Comparison of ENCODE assay signal across 8 cellular contexts in the genomic region with DNA sequence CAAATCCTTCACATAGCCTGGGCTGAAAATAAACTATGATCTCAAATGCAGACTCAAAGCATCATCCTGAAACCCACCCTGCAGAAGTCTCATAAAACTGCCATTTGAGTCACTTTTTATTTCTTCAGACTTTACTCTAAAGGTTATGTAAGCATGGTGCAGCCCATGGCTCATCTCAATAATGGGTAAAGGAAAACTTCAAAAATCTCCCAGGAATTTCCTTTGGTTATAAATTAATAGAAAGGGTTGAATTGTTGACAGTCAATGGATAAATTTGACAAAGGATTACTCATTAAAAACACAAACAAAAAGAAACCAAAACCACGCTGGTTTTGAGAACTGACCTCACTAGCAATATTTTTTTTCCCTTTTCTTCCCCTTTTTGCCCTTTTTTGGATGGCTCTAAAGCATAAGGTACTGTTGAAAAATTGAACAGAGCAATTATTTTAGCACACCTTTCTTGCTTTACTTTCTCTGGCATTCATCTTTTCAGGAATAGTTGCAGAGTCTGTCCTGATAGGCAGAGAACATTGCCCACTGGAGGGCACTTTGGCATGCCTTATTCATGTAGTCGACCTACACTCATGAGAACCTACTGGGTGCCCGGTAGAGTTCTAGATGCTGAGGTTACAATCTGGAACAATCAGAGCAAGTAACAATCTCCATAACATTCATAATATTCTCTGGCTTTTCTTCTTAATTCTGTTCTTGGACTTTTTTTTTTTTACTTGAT.
DNase-seq lines count a peak whose midpoint lies in the region; ATAC-seq, FAIRE-seq and TF ChIP-seq lines count a peak whose summit lies in the region.
"Had no signal": no experiment of that assay in that cellular context is flagged by ENCODE, and none has a peak within 500 bp of the region (broad histone marks: within the 10 kb centered on the region; RNA-seq: fewer than 3 reads in every experiment).

No MANE protein-coding gene starts in this region.

- peak; percentile 43 for ATAC-seq in GM19372 (IDR thresholded peaks at IDR 0.05; ENCODE audit: low read depth, unreplicated experiment)
- peak; percentile 39 for ATAC-seq in HG03066 (IDR thresholded peaks at IDR 0.05; ENCODE audit: low read depth, unreplicated experiment)
- ATAC-seq in GM18519 (IDR thresholded peaks at IDR 0.05; ENCODE audit: low FRiP score, unreplicated experiment), result no peak
- ATAC-seq: T-helper 17 cell had no signal

- peaks cover 12% of the 10 kb centered on the region for H3K4me1 Mint-ChIP-seq in astrocyte (ENCODE audit: low read depth, unreplicated experiment)
- peaks cover 19% of the 10 kb centered on the region for H3K4me1 Mint-ChIP-seq in type B pancreatic cell (ENCODE audit: unreplicated experiment)

- H3K27me3 Mint-ChIP-seq in astrocyte (ENCODE audit: low read depth, unreplicated experiment), result no peaks in the 10 kb centered on the region
- H3K27me3 Mint-ChIP-seq in type B pancreatic cell, result peaks cover 4% of the 10 kb centered on the region

- H3K4me3 Mint-ChIP-seq in astrocyte (ENCODE audit: unreplicated experiment) (no peak overlapping the region), type B pancreatic cell (no peak overlapping the region)
- H3K4me3 Mint-ChIP-seq: T-helper 17 cell had no signal

- TF ChIP-seq CTCF in astrocyte (IDR thresholded peaks at IDR 0.05; ENCODE audit: insufficient read depth, low read depth, low read length) (no peak), retinal pigment epithelial cell (conservative IDR thresholded peaks at IDR 0.05; ENCODE audit: low read depth, low read length) (peak; percentile 8), type B pancreatic cell (conservative IDR thresholded peaks at IDR 0.05) (no peak)

- H3K4me1 ChIP-seq in astrocyte (ENCODE audit: insufficient read depth, low read length), result peaks cover 3% of the 10 kb centered on the region

- peaks cover 8% of the 10 kb centered on the region for H3K27me3 ChIP-seq in astrocyte (ENCODE audit: insufficient read depth, low read length)

- H3K4me3 ChIP-seq in astrocyte (ENCODE audit: insufficient read depth, low read depth, low read length) (no peak overlapping the region), retinal pigment epithelial cell (ENCODE audit: low read length) (no peak overlapping the region)

- no peaks in the 10 kb centered on the region for H3K9me3 ChIP-seq in astrocyte (ENCODE audit: insufficient read depth, low read depth, low read length)

- no peak overlapping the region for H2AFZ ChIP-seq in astrocyte (ENCODE audit: low read depth, low read length)

- H3K79me2 ChIP-seq in astrocyte (ENCODE audit: insufficient read depth, low read length), result no peaks in the 10 kb centered on the region

- no peak overlapping the region for H3K27ac ChIP-seq in astrocyte (ENCODE audit: low read depth, low read length)

- DNase-seq in astrocyte (ENCODE audit: low read depth), result peak; percentile 70
- DNase-seq in retinal pigment epithelial cell (ENCODE audit: low read depth), result no peak
- no peak for DNase-seq in type B pancreatic cell (ENCODE audit: extremely low spot score, unreplicated experiment)
- DNase-seq in DMS 273 (lab: John Stamatoyannopoulos, UW; ENCODE audit: unreplicated experiment), result no peak
- DNase-seq: T-helper 17 cell had no signal

- H4K20me1 ChIP-seq in astrocyte (ENCODE audit: insufficient read depth, low read length), result no peaks in the 10 kb centered on the region

- no peak overlapping the region for H3K9ac ChIP-seq in astrocyte (ENCODE audit: low read length)

- H3K4me2 ChIP-seq in astrocyte (ENCODE audit: low read length), result peak overlapping the region; percentile 39

- H3K27ac Mint-ChIP-seq in astrocyte (ENCODE audit: unreplicated experiment) (no peak overlapping the region), type B pancreatic cell (no peak overlapping the region)
- H3K27ac Mint-ChIP-seq: T-helper 17 cell had no signal

- no peaks in the 10 kb centered on the region for H3K36me3 Mint-ChIP-seq in astrocyte (ENCODE audit: low read depth, unreplicated experiment)
- no peaks in the 10 kb centered on the region for H3K36me3 Mint-ChIP-seq in type B pancreatic cell

- H3K9me3 Mint-ChIP-seq in astrocyte (ENCODE audit: unreplicated experiment) (peaks cover 3% of the 10 kb centered on the region), type B pancreatic cell (peaks cover 7% of the 10 kb centered on the region)

- FAIRE-seq in astrocyte (lab: Jason Lieb, UNC), result no peak

- H3K36me3 ChIP-seq in astrocyte (ENCODE audit: insufficient read depth, low read length), result no peaks in the 10 kb centered on the region
